17 cellular contexts compared by ENCODE assay signal in the genomic region with DNA sequence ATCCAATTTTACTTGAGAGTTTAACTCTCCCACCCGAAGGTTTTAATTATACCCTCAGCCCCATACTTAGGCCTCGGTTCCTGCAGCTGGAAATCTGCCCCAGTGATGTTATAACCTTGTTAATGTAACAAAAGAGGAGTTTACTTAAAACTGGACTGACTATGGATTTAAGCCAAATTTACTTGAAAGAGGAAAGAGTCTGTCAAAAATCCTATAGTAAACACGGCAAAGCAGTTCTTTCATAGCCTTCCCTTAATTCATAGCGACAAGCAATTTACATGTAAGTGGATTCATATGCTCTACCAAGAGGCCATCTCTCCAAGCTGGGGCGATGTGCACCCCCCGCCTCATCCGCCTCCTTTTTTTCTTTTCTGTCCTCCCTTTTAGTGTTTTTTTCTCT.
DNase-seq lines count a peak whose midpoint lies in the region; ATAC-seq and TF ChIP-seq lines count a peak whose summit lies in the region.
"Had no signal": no experiment of that assay in that cellular context is flagged by ENCODE, and none has a peak within 500 bp of the region (broad histone marks: within the 10 kb centered on the region; RNA-seq: fewer than 3 reads in every experiment).

No MANE protein-coding gene starts in this region.

- peaks cover 26% of the 10 kb centered on the region for H3K4me1 Mint-ChIP-seq in neural crest cell
- H3K4me1 Mint-ChIP-seq: stimulated activated naive B cell treated with anti-CD40 and anti-IgM and Interleukin-4, amounts not matched to agents 10 μg/mL and 1 μg/mL and 100 μg/mL, for 72 hours had no signal

- no peaks in the 10 kb centered on the region for H3K36me3 ChIP-seq in HAP-1 (replicated peaks)
- H3K36me3 ChIP-seq: lower lobe of right lung, thoracic aorta had no signal

- H3K27me3 ChIP-seq in HAP-1 (ENCODE audit: low read depth) = no peaks in the 10 kb centered on the region
- H3K27me3 ChIP-seq: body of pancreas had no signal

- H3K9me3 ChIP-seq in HAP-1 = no peaks in the 10 kb centered on the region
- H3K9me3 ChIP-seq: body of pancreas, lower lobe of right lung, thoracic aorta had no signal

- no peaks in the 10 kb centered on the region for H3K27me3 Mint-ChIP-seq in neural crest cell (ENCODE audit: low read depth)
- H3K27me3 Mint-ChIP-seq: activated naive CD8-positive, alpha-beta T cell; stimulated activated naive B cell treated with anti-CD40 and anti-IgM and Interleukin-4, amounts not matched to agents 10 μg/mL and 1 μg/mL and 100 μg/mL, for 72 hours had no signal

- POLR2A ChIA-PET in GM10248 (lab: Yijun Ruan, JAX) = no interaction called here

- DNase-seq in HAP-1 (ENCODE audit: low spot score in 2 of 2) = peak; percentile 74 to 94
- DNase-seq in NCI-H2081 (lab: John Stamatoyannopoulos, UW) = peak; percentile 60 to 87
- peak; percentile 5 for DNase-seq in choroid plexus epithelial cell (ENCODE audit: low read depth)
- no peak for DNase-seq in neural crest cell (ENCODE audit: low read depth, low spot score)
- DNase-seq in KBM-7 = no peak
- DNase-seq in hepatic stellate cell (ENCODE audit: low spot score) = no peak
- DNase-seq in GM10248 (ENCODE audit: extremely low spot score) = no peak
- DNase-seq: activated CD4-positive, CD25-positive, alpha-beta regulatory T cell treated with anti-CD3 and anti-CD28 coated beads, Interleukin-2, amount 50 U/mL, for 72 hours; body of pancreas; hippocampal formation; lower lobe of right lung; NCI-H226; stimulated activated naive B cell treated with anti-CD40 and anti-IgM and Interleukin-4, amounts not matched to agents 10 μg/mL and 1 μg/mL and 100 μg/mL, for 72 hours had no signal

- in situ Hi-C loops in HAP-1 (cut with MboI; ENCODE audit: low sequenced_read_pairs) = no loop called here
- in situ Hi-C loops in KBM-7 (cut with MboI; ENCODE audit: low pct_unique_long_range_greater_than_20kb, low sequenced_read_pairs) = no loop called here

- H3K9me3 Mint-ChIP-seq in neural crest cell = peaks cover 3% of the 10 kb centered on the region
- H3K9me3 Mint-ChIP-seq: stimulated activated naive B cell treated with anti-CD40 and anti-IgM and Interleukin-4, amounts not matched to agents 10 μg/mL and 1 μg/mL and 100 μg/mL, for 72 hours had no signal

- H3K4me3 ChIP-seq in HAP-1 (no peak overlapping the region), choroid plexus epithelial cell (ENCODE audit: low read depth, low read length) (no peak overlapping the region)
- H3K4me3 ChIP-seq: body of pancreas, lower lobe of right lung, thoracic aorta had no signal

- no peak for ATAC-seq in HG03045 (IDR thresholded peaks at IDR 0.05; ENCODE audit: unreplicated experiment)
- ATAC-seq: body of pancreas; lower lobe of right lung; stimulated activated naive B cell treated with anti-CD40 and anti-IgM and Interleukin-4, amounts not matched to agents 10 μg/mL and 1 μg/mL and 100 μg/mL, for 72 hours had no signal

- TF ChIP-seq CTCF in choroid plexus epithelial cell (conservative IDR thresholded peaks at IDR 0.05; ENCODE audit: low read depth, low read length) (no peak), neural crest cell (conservative IDR thresholded peaks at IDR 0.05) (no peak), GM10248 (IDR thresholded peaks at IDR 0.05; ENCODE audit: control extremely low read depth, extremely low read depth, low read depth, missing control alignments) (no peak)

- H3K36me3 Mint-ChIP-seq in neural crest cell (ENCODE audit: low read depth) = no peaks in the 10 kb centered on the region
- H3K36me3 Mint-ChIP-seq: activated naive CD8-positive, alpha-beta T cell; stimulated activated naive B cell treated with anti-CD40 and anti-IgM and Interleukin-4, amounts not matched to agents 10 μg/mL and 1 μg/mL and 100 μg/mL, for 72 hours had no signal

- H3K4me1 ChIP-seq in HAP-1 = peaks cover 26% of the 10 kb centered on the region
- H3K4me1 ChIP-seq: body of pancreas, lower lobe of right lung, parathyroid adenoma had no signal

- H3K4me3 Mint-ChIP-seq in neural crest cell = no peak overlapping the region
- H3K4me3 Mint-ChIP-seq: activated naive CD8-positive, alpha-beta T cell; stimulated activated naive B cell treated with anti-CD40 and anti-IgM and Interleukin-4, amounts not matched to agents 10 μg/mL and 1 μg/mL and 100 μg/mL, for 72 hours had no signal

- CTCF ChIA-PET in GM10248 (lab: Yijun Ruan, JAX) = no interaction called here

- peak overlapping the region; percentile 76 for H3K27ac Mint-ChIP-seq in neural crest cell (ENCODE audit: unreplicated experiment)
- H3K27ac Mint-ChIP-seq: activated naive CD8-positive, alpha-beta T cell; stimulated activated naive B cell treated with anti-CD40 and anti-IgM and Interleukin-4, amounts not matched to agents 10 μg/mL and 1 μg/mL and 100 μg/mL, for 72 hours had no signal

Comparison
In these comparisons a context has a peak if more than half of its experiments do, and no peak if none do; other contexts are left out.
1. DNase-seq: peak in HAP-1 (2 of 2), NCI-H2081 (2 of 2) and choroid plexus epithelial cell (single experiment); none in neural crest cell (single experiment), KBM-7 (single experiment), hepatic stellate cell (single experiment) and GM10248 (single experiment).